Comparison of ENCODE assay signal across 35 cellular contexts in the genomic region with DNA sequence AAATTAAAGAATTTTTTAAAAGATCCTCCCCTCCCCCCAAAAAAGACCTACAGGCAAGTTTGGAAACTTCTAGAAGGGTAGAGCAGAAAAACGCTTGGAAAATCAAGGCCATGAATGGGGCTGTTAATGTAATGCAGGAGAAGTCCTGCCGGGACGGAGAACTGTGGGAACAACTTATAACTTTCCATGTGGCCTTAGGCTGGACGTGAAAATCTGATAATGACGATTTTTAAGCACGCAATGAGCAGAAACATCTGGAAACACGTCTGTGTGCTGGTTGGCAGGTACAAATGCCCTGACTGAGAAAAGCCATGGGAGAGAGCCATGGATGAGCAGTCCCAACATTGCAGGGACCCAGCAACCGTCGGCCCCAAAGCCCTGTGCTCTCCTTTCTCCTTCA.
"Had no signal": no experiment of that assay in that cellular context is flagged by ENCODE, and none has a peak within 500 bp of the region (broad histone marks: within the 10 kb centered on the region; RNA-seq: fewer than 3 reads in every experiment).

No MANE protein-coding gene starts in this region.

- H3K4me1 ChIP-seq: breast epithelium had no signal

- H3K36me3 ChIP-seq: adrenal gland, brain microvascular endothelial cell, breast epithelium had no signal

- H3K27me3 ChIP-seq: adrenal gland, body of pancreas, brain microvascular endothelial cell, breast epithelium had no signal

- ATAC-seq: activated CD8-positive, alpha-beta T cell treated with anti-CD3 and anti-CD28 coated beads for 36 hours; activated naive CD4-positive, alpha-beta T cell treated with anti-CD3 and anti-CD28 coated beads, Interleukin-2, amount 50 U/mL, for 72 hours; activated T-cell treated with anti-CD3 and anti-CD28 coated beads, Interleukin-2, amount 50 U/mL, for 4 hours; activated T-cell treated with anti-CD3 and anti-CD28 coated beads, Interleukin-2, amount 50 U/mL, for 72 hours; activated T-helper 17 cell treated with anti-CD3 and anti-CD28 coated beads, Interleukin-2, amount 50 U/mL, for 72 hours; body of pancreas had no signal

- FAIRE-seq: astrocyte, TTC549 had no signal

- H3K27ac Mint-ChIP-seq: activated B cell treated with CpG ODN at 0.5 μM for 24 hours; activated CD4-positive, alpha-beta memory T cell treated with anti-CD3 and anti-CD28 coated beads for 36 hours; activated CD4-positive, alpha-beta T cell treated with anti-CD3 and anti-CD28 coated beads, Interleukin-2, amount 10 ng/mL, durations not matched to agents 24 days and 14 days; activated CD8-positive, alpha-beta T cell treated with anti-CD3 and anti-CD28 coated beads for 36 hours; activated naive CD4-positive, alpha-beta T cell treated with anti-CD3 and anti-CD28 coated beads for 36 hours; activated naive CD4-positive, alpha-beta T cell treated with anti-CD3 and anti-CD28 coated beads, Interleukin-2, amount 50 U/mL, for 72 hours; activated naive CD8-positive, alpha-beta T cell treated with anti-CD3 and anti-CD28 coated beads for 36 hours; activated T-cell treated with anti-CD3 and anti-CD28 coated beads, Interleukin-2, amount 50 U/mL, for 72 hours; activated T-helper 1 cell treated with anti-CD3 and anti-CD28 coated beads, Interleukin-12 subunit alpha, Interleukin-12 subunit beta, Interleukin-2, Interleukin-4 antibody, amounts not matched to agents 30 ng/mL and 10 ng/mL and 1 ng/mL, durations not matched to agents 14 hours and 24 hours and 36 hours; activated T-helper 17 cell treated with anti-CD3 and anti-CD28 coated beads, Interleukin-2, amount 50 U/mL, for 72 hours; T-helper 2 cell treated with Interferon-gamma antibody and Interleukin-4, amounts not matched to agents 5 μg/mL and 100 μg/mL, for 36 hours had no signal

- DNase-seq: activated B cell treated with CpG ODN at 0.5 μM for 24 hours; activated CD4-positive, alpha-beta memory T cell treated with anti-CD3 and anti-CD28 coated beads for 36 hours; activated CD4-positive, alpha-beta T cell treated with anti-CD3 and anti-CD28 coated beads for 4 hours; activated CD4-positive, alpha-beta T cell treated with anti-CD3 and anti-CD28 coated beads, Interleukin-2, amount 10 ng/mL, durations not matched to agents 24 days and 14 days; activated CD4-positive, alpha-beta T cell treated with anti-CD3 and anti-CD28 coated beads, Interleukin-2, amount 50 U/mL, for 1 hour; activated CD4-positive, alpha-beta T cell treated with anti-CD3 and anti-CD28 coated beads, Interleukin-2, amount 50 U/mL, for 4 hours; activated CD4-positive, CD25-positive, alpha-beta regulatory T cell treated with anti-CD3 and anti-CD28 coated beads, Interleukin-2, amount 50 U/mL, for 72 hours; activated CD8-positive, alpha-beta memory T cell treated with anti-CD3 and anti-CD28 coated beads, Interleukin-2, amount 50 U/mL, for 4 hours; activated CD8-positive, alpha-beta T cell treated with anti-CD3 and anti-CD28 coated beads for 36 hours; activated gamma-delta T cell treated with Interleukin-2 at 50 U/mL for 16 hours; activated naive CD4-positive, alpha-beta T cell; activated naive CD4-positive, alpha-beta T cell treated with anti-CD3 and anti-CD28 coated beads for 36 hours; activated naive CD4-positive, alpha-beta T cell treated with anti-CD3 and anti-CD28 coated beads, Interleukin-2, amount 50 U/mL, for 16 hours; activated naive CD8-positive, alpha-beta T cell treated with anti-CD3 and anti-CD28 coated beads for 36 hours; activated T-cell treated with anti-CD3 and anti-CD28 coated beads for 4 hours; activated T-cell treated with anti-CD3 and anti-CD28 coated beads, Interleukin-2, amount 50 U/mL, for 1 hour; activated T-cell treated with anti-CD3 and anti-CD28 coated beads, Interleukin-2, amount 50 U/mL, for 4 hours; activated T-cell treated with anti-CD3 and anti-CD28 coated beads, Interleukin-2, amount 50 U/mL, for 72 hours; adrenal gland; amniotic stem cell; aorta; body of pancreas; brain microvascular endothelial cell; central memory CD4-positive, alpha-beta T cell; T-helper 2 cell; T-helper 9 cell had no signal

- H3K4me3 ChIP-seq: adrenal gland, body of pancreas, breast epithelium had no signal

- H3K9me3 Mint-ChIP-seq: activated B cell treated with CpG ODN at 0.5 μM for 24 hours; activated CD4-positive, alpha-beta memory T cell treated with anti-CD3 and anti-CD28 coated beads for 36 hours; activated CD4-positive, alpha-beta T cell treated with anti-CD3 and anti-CD28 coated beads, Interleukin-2, amount 10 ng/mL, durations not matched to agents 24 days and 14 days; activated CD8-positive, alpha-beta T cell treated with anti-CD3 and anti-CD28 coated beads for 36 hours; activated naive CD4-positive, alpha-beta T cell treated with anti-CD3 and anti-CD28 coated beads for 36 hours; activated naive CD4-positive, alpha-beta T cell treated with anti-CD3 and anti-CD28 coated beads, Interleukin-2, amount 50 U/mL, for 72 hours; activated naive CD8-positive, alpha-beta T cell treated with anti-CD3 and anti-CD28 coated beads for 36 hours; activated T-cell treated with anti-CD3 and anti-CD28 coated beads, Interleukin-2, amount 50 U/mL, for 4 hours; activated T-cell treated with anti-CD3 and anti-CD28 coated beads, Interleukin-2, amount 50 U/mL, for 72 hours; activated T-helper 1 cell treated with anti-CD3 and anti-CD28 coated beads, Interleukin-12 subunit alpha, Interleukin-12 subunit beta, Interleukin-2, Interleukin-4 antibody, amounts not matched to agents 30 ng/mL and 10 ng/mL and 1 ng/mL, durations not matched to agents 14 hours and 24 hours and 36 hours; activated T-helper 17 cell treated with anti-CD3 and anti-CD28 coated beads, Interleukin-2, amount 50 U/mL, for 72 hours; T-helper 1 cell treated with Interleukin-12 subunit alpha and Interleukin-12 subunit beta and Interleukin-4 antibody, amounts not matched to agents 30 μg/mL and 1 μg/mL, for 36 hours; T-helper 2 cell treated with Interferon-gamma antibody and Interleukin-4, amounts not matched to agents 5 μg/mL and 100 μg/mL, for 36 hours had no signal

- H3K27ac ChIP-seq: adrenal gland, body of pancreas, brain microvascular endothelial cell, breast epithelium, VCaP had no signal

- H3K36me3 Mint-ChIP-seq: activated CD4-positive, alpha-beta memory T cell treated with anti-CD3 and anti-CD28 coated beads for 36 hours; activated naive CD4-positive, alpha-beta T cell treated with anti-CD3 and anti-CD28 coated beads, Interleukin-2, amount 50 U/mL, for 72 hours; activated naive CD8-positive, alpha-beta T cell treated with anti-CD3 and anti-CD28 coated beads for 36 hours had no signal

- H3K4me1 Mint-ChIP-seq: activated B cell treated with CpG ODN at 0.5 μM for 24 hours; activated CD4-positive, alpha-beta T cell treated with anti-CD3 and anti-CD28 coated beads, Interleukin-2, amount 10 ng/mL, durations not matched to agents 24 days and 14 days; activated naive CD8-positive, alpha-beta T cell treated with anti-CD3 and anti-CD28 coated beads for 36 hours; activated T-helper 17 cell treated with anti-CD3 and anti-CD28 coated beads, Interleukin-2, amount 50 U/mL, for 72 hours had no signal

- H3K4me3 Mint-ChIP-seq: activated B cell treated with CpG ODN at 0.5 μM for 24 hours; activated CD4-positive, alpha-beta memory T cell treated with anti-CD3 and anti-CD28 coated beads for 36 hours; activated CD4-positive, alpha-beta T cell treated with anti-CD3 and anti-CD28 coated beads, Interleukin-2, amount 10 ng/mL, durations not matched to agents 24 days and 14 days; activated CD8-positive, alpha-beta T cell treated with anti-CD3 and anti-CD28 coated beads for 36 hours; activated naive CD4-positive, alpha-beta T cell treated with anti-CD3 and anti-CD28 coated beads for 36 hours; activated naive CD8-positive, alpha-beta T cell treated with anti-CD3 and anti-CD28 coated beads for 36 hours; activated T-cell treated with anti-CD3 and anti-CD28 coated beads, Interleukin-2, amount 50 U/mL, for 4 hours; activated T-cell treated with anti-CD3 and anti-CD28 coated beads, Interleukin-2, amount 50 U/mL, for 72 hours; activated T-helper 1 cell treated with anti-CD3 and anti-CD28 coated beads, Interleukin-12 subunit alpha, Interleukin-12 subunit beta, Interleukin-2, Interleukin-4 antibody, amounts not matched to agents 30 ng/mL and 10 ng/mL and 1 ng/mL, durations not matched to agents 14 hours and 24 hours and 36 hours; activated T-helper 17 cell treated with anti-CD3 and anti-CD28 coated beads, Interleukin-2, amount 50 U/mL, for 72 hours; T-helper 1 cell treated with Interleukin-12 subunit alpha and Interleukin-12 subunit beta and Interleukin-4 antibody, amounts not matched to agents 30 μg/mL and 1 μg/mL, for 36 hours; T-helper 2 cell treated with Interferon-gamma antibody and Interleukin-4, amounts not matched to agents 5 μg/mL and 100 μg/mL, for 36 hours had no signal

- H3K9me3 ChIP-seq: adrenal gland, body of pancreas, breast epithelium had no signal
